In genomic region chr7:129078455-129078854, GRCh38 we compare ENCODE assay signal across 20 cellular contexts.
"Had no signal": no experiment of that assay in that cellular context is flagged by ENCODE, and none has a peak within 500 bp of the region (broad histone marks: within the 10 kb centered on the region; RNA-seq: fewer than 3 reads in every experiment).

No MANE protein-coding gene starts in this region.

- H3K27ac Mint-ChIP-seq: immature natural killer cell, mesothelial cell of epicardium had no signal

- ATAC-seq: foreskin keratinocyte, gastroesophageal sphincter, heart left ventricle, left cardiac atrium, left lung, left ventricle myocardium superior, lower lobe of right lung, mucosa of descending colon had no signal

- H3K9me3 ChIP-seq: colonic mucosa, esophagus muscularis mucosa, gastroesophageal sphincter, left lung, lower lobe of right lung, mucosa of descending colon had no signal

- H3K36me3 ChIP-seq: colonic mucosa, esophagus muscularis mucosa, gastroesophageal sphincter, heart left ventricle, left lung, lower lobe of right lung had no signal

- H3K36me3 Mint-ChIP-seq: immature natural killer cell, mesothelial cell of epicardium, naive B cell had no signal

- H3K27me3 ChIP-seq: colonic mucosa, hepatocyte had no signal

- H3K9me3 Mint-ChIP-seq: immature natural killer cell, mesothelial cell of epicardium had no signal

- H3K4me1 Mint-ChIP-seq: immature natural killer cell, mesothelial cell of epicardium, naive B cell had no signal

- H3K27ac ChIP-seq: colonic mucosa, dorsolateral prefrontal cortex, esophagus muscularis mucosa, foreskin keratinocyte, gastroesophageal sphincter, heart left ventricle, hepatocyte, left lung, lower lobe of right lung had no signal

- H3K4me1 ChIP-seq: colonic mucosa, esophagus muscularis mucosa, foreskin keratinocyte, gastroesophageal sphincter, lower lobe of right lung had no signal

- H3K4me3 ChIP-seq: colonic mucosa, dorsolateral prefrontal cortex, esophagus muscularis mucosa, gastroesophageal sphincter, heart left ventricle, hepatocyte, left lung, lower lobe of right lung, mucosa of descending colon had no signal

- DNase-seq: colonic mucosa; dermis blood vessel endothelial cell; dorsolateral prefrontal cortex; effector CD4-positive, alpha-beta T cell; effector memory CD4-positive, alpha-beta T cell; foreskin keratinocyte; heart left ventricle; hypothalamus; immature natural killer cell; left cardiac atrium; left lung; left ventricle myocardium superior; lower lobe of right lung; mesenchymal stem cell; mucosa of descending colon; naive B cell had no signal

- H3K4me3 Mint-ChIP-seq: immature natural killer cell, mesothelial cell of epicardium had no signal
